12 cellular contexts compared by ENCODE assay signal in genomic region chr20:24415444-24415843, GRCh38. TPM values are rescaled to one million over a fixed set of nuclear protein-coding genes. Genes with fewer than 3 reads are reported as not detected.
"Had no signal": no experiment of that assay in that cellular context is flagged by ENCODE, and none has a peak within 500 bp of the region (broad histone marks: within the 10 kb centered on the region; RNA-seq: fewer than 3 reads in every experiment).

No MANE protein-coding gene starts in this region.

RNA-seq across cellular contexts. Expression of gene SYNDIG1, which starts 54.0 kb away (rescaled TPM):
- total RNA-seq: activated B cell treated with CpG ODN at 0.5 μM for 24 hours; activated CD4-positive, alpha-beta memory T cell treated with anti-CD3 and anti-CD28 coated beads for 36 hours; activated CD4-positive, alpha-beta T cell treated with anti-CD3 and anti-CD28 coated beads, Interleukin-2, amount 10 ng/mL, durations not matched to agents 24 days and 14 days; activated CD8-positive, alpha-beta memory T cell treated with anti-CD3 and anti-CD28 coated beads for 36 hours; activated CD8-positive, alpha-beta T cell treated with anti-CD3 and anti-CD28 coated beads for 36 hours; activated naive CD4-positive, alpha-beta T cell treated with anti-CD3 and anti-CD28 coated beads for 36 hours; activated naive CD4-positive, alpha-beta T cell treated with anti-CD3 and anti-CD28 coated beads, Interleukin-2, amount 50 U/mL, for 72 hours; activated naive CD8-positive, alpha-beta T cell treated with anti-CD3 and anti-CD28 coated beads for 36 hours; activated T-cell treated with anti-CD3 and anti-CD28 coated beads, Interleukin-2, amount 50 U/mL, for 4 hours; activated T-cell treated with anti-CD3 and anti-CD28 coated beads, Interleukin-2, amount 50 U/mL, for 72 hours; activated T-helper 1 cell treated with anti-CD3 and anti-CD28 coated beads, Interleukin-12 subunit alpha, Interleukin-12 subunit beta, Interleukin-2, Interleukin-4 antibody, amounts not matched to agents 30 ng/mL and 10 ng/mL and 1 ng/mL, durations not matched to agents 14 hours and 24 hours and 36 hours; activated T-helper 17 cell treated with anti-CD3 and anti-CD28 coated beads, Interleukin-2, amount 50 U/mL, for 72 hours had no signal
